In the genomic region with DNA sequence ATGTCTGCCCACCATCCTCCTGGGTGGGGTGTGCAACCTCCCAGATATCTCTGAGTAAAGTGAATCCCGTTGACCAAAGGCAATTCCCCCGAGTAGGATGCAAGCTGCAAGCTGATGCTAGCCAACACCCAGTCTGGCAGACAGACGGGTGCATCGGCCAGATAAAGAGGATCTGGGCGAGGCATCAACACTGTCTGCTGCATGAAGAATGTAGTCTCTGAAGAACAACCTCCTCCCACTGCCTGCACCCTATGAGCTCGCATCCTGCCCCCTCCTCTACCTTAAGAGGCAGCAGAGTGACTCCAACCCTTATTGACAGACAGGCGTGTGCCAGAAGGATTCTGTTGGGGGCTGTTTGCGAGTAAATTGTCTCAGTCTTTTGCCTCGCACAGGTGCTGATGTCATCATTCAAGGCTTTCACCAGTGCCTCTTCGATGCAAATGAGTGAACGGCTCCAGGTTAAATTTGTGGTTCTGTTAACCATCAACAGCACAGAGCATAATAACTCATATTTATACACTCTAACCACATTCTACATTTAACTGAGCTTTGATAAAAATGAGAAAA, we compare ENCODE assay signal across 25 cellular contexts.
DNase-seq lines count a peak whose midpoint lies in the region; ATAC-seq lines count a peak whose summit lies in the region.
"Had no signal": no experiment of that assay in that cellular context is flagged by ENCODE, and none has a peak within 500 bp of the region (broad histone marks: within the 10 kb centered on the region; RNA-seq: fewer than 3 reads in every experiment).

No MANE protein-coding gene starts in this region.

- no peak overlapping the region for H3K4me3 ChIP-seq in effector memory CD4-positive, alpha-beta T cell (ENCODE audit: insufficient read depth, low read depth, low read length, poor library complexity, severe bottlenecking)
- H3K4me3 ChIP-seq: GM12878, SK-N-MC had no signal

- no peak for ATAC-seq in activated CD8-positive, alpha-beta memory T cell treated with anti-CD3 and anti-CD28 coated beads, Interleukin-2, amount 10 ng/mL, durations not matched to agents 7 days and 5 days
- ATAC-seq in HG02885 (IDR thresholded peaks at IDR 0.05; ENCODE audit: poor library complexity, unreplicated experiment) = peak; percentile 38
- peak; percentile 79 for ATAC-seq in activated T-helper 17 cell treated with anti-CD3 and anti-CD28 coated beads, Interleukin-2, amount 50 U/mL, for 72 hours (replicated peaks)
- peak; percentile 67 to 77 for ATAC-seq in stimulated activated naive B cell treated with anti-CD40 and anti-IgM and Interleukin-4, amounts not matched to agents 10 μg/mL and 1 μg/mL and 100 μg/mL, for 72 hours (replicated peaks)
- ATAC-seq in esophagus mucosa = no peak
- ATAC-seq: foreskin keratinocyte; GM12878; naive thymus-derived CD8-positive, alpha-beta T cell had no signal

- H3K27me3 Mint-ChIP-seq in activated CD8-positive, alpha-beta memory T cell treated with anti-CD3 and anti-CD28 coated beads, Interleukin-2, amount 10 ng/mL, durations not matched to agents 7 days and 5 days = no peaks in the 10 kb centered on the region
- H3K27me3 Mint-ChIP-seq in activated T-helper 17 cell treated with anti-CD3 and anti-CD28 coated beads, Interleukin-2, amount 50 U/mL, for 72 hours = no peaks in the 10 kb centered on the region
- peaks cover 4 to 7% of the 10 kb centered on the region in 2 donors for H3K27me3 Mint-ChIP-seq in stimulated activated naive B cell treated with anti-CD40 and anti-IgM and Interleukin-4, amounts not matched to agents 10 μg/mL and 1 μg/mL and 100 μg/mL, for 72 hours

- H3K9me3 Mint-ChIP-seq in activated CD8-positive, alpha-beta memory T cell treated with anti-CD3 and anti-CD28 coated beads, Interleukin-2, amount 10 ng/mL, durations not matched to agents 7 days and 5 days (ENCODE audit: low read depth) = no peaks in the 10 kb centered on the region
- no peaks in the 10 kb centered on the region for H3K9me3 Mint-ChIP-seq in activated T-helper 17 cell treated with anti-CD3 and anti-CD28 coated beads, Interleukin-2, amount 50 U/mL, for 72 hours
- H3K9me3 Mint-ChIP-seq in stimulated activated naive B cell treated with anti-CD40 and anti-IgM and Interleukin-4, amounts not matched to agents 10 μg/mL and 1 μg/mL and 100 μg/mL, for 72 hours = peaks cover 0 to 18% of the 10 kb centered on the region in 2 donors

- no peak overlapping the region for H3K4me3 Mint-ChIP-seq in activated CD8-positive, alpha-beta memory T cell treated with anti-CD3 and anti-CD28 coated beads, Interleukin-2, amount 10 ng/mL, durations not matched to agents 7 days and 5 days
- no peak overlapping the region for H3K4me3 Mint-ChIP-seq in activated T-helper 17 cell treated with anti-CD3 and anti-CD28 coated beads, Interleukin-2, amount 50 U/mL, for 72 hours
- no peak overlapping the region for H3K4me3 Mint-ChIP-seq in stimulated activated naive B cell treated with anti-CD40 and anti-IgM and Interleukin-4, amounts not matched to agents 10 μg/mL and 1 μg/mL and 100 μg/mL, for 72 hours
- H3K4me3 Mint-ChIP-seq: memory B cell; naive thymus-derived CD8-positive, alpha-beta T cell had no signal

- no peaks in the 10 kb centered on the region for H3K36me3 ChIP-seq in effector memory CD4-positive, alpha-beta T cell (ENCODE audit: control insufficient read depth, insufficient read depth, low read length)

- no peak overlapping the region for H3K27ac Mint-ChIP-seq in activated CD8-positive, alpha-beta memory T cell treated with anti-CD3 and anti-CD28 coated beads, Interleukin-2, amount 10 ng/mL, durations not matched to agents 7 days and 5 days
- no peak overlapping the region for H3K27ac Mint-ChIP-seq in activated T-helper 17 cell treated with anti-CD3 and anti-CD28 coated beads, Interleukin-2, amount 50 U/mL, for 72 hours
- H3K27ac Mint-ChIP-seq in stimulated activated naive B cell treated with anti-CD40 and anti-IgM and Interleukin-4, amounts not matched to agents 10 μg/mL and 1 μg/mL and 100 μg/mL, for 72 hours = no peak overlapping the region
- H3K27ac Mint-ChIP-seq: memory B cell; naive thymus-derived CD8-positive, alpha-beta T cell had no signal

- no peak overlapping the region for H3K27ac ChIP-seq in effector memory CD4-positive, alpha-beta T cell (ENCODE audit: insufficient read depth, low read length, poor library complexity, severe bottlenecking)
- H3K27ac ChIP-seq: C4-2B, foreskin keratinocyte, SK-N-MC had no signal

- CTCF ChIA-PET in activated CD8-positive, alpha-beta memory T cell treated with anti-CD3 and anti-CD28 coated beads, Interleukin-2, amount 10 ng/mL, durations not matched to agents 7 days and 5 days (lab: Charles Lee) = no interaction called here

- no peaks in the 10 kb centered on the region for H3K36me3 Mint-ChIP-seq in activated CD8-positive, alpha-beta memory T cell treated with anti-CD3 and anti-CD28 coated beads, Interleukin-2, amount 10 ng/mL, durations not matched to agents 7 days and 5 days
- H3K36me3 Mint-ChIP-seq in activated T-helper 17 cell treated with anti-CD3 and anti-CD28 coated beads, Interleukin-2, amount 50 U/mL, for 72 hours (ENCODE audit: low read depth) = no peaks in the 10 kb centered on the region
- no peaks in the 10 kb centered on the region for H3K36me3 Mint-ChIP-seq in stimulated activated naive B cell treated with anti-CD40 and anti-IgM and Interleukin-4, amounts not matched to agents 10 μg/mL and 1 μg/mL and 100 μg/mL, for 72 hours
- H3K36me3 Mint-ChIP-seq: memory B cell had no signal

- H3K27me3 ChIP-seq in effector memory CD4-positive, alpha-beta T cell (replicated peaks; ENCODE audit: control insufficient read depth, insufficient read depth, low read length, poor library complexity, severe bottlenecking) = no peaks in the 10 kb centered on the region
- H3K27me3 ChIP-seq: foreskin keratinocyte had no signal

- H3K4me1 ChIP-seq in effector memory CD4-positive, alpha-beta T cell (ENCODE audit: control insufficient read depth, insufficient read depth, low read length, poor library complexity, severe bottlenecking) = no peaks in the 10 kb centered on the region
- H3K4me1 ChIP-seq: foreskin keratinocyte had no signal

- H3K9me3 ChIP-seq in effector memory CD4-positive, alpha-beta T cell (ENCODE audit: control insufficient read depth, low read length) = no peaks in the 10 kb centered on the region

- H3K4me1 Mint-ChIP-seq in activated CD8-positive, alpha-beta memory T cell treated with anti-CD3 and anti-CD28 coated beads, Interleukin-2, amount 10 ng/mL, durations not matched to agents 7 days and 5 days = peaks cover 4% of the 10 kb centered on the region
- no peaks in the 10 kb centered on the region for H3K4me1 Mint-ChIP-seq in activated T-helper 17 cell treated with anti-CD3 and anti-CD28 coated beads, Interleukin-2, amount 50 U/mL, for 72 hours
- H3K4me1 Mint-ChIP-seq in stimulated activated naive B cell treated with anti-CD40 and anti-IgM and Interleukin-4, amounts not matched to agents 10 μg/mL and 1 μg/mL and 100 μg/mL, for 72 hours = peaks cover 0 to 2% of the 10 kb centered on the region in 2 donors
- H3K4me1 Mint-ChIP-seq: memory B cell; naive thymus-derived CD8-positive, alpha-beta T cell had no signal

- DNase-seq in activated CD8-positive, alpha-beta memory T cell treated with anti-CD3 and anti-CD28 coated beads for 24 hours = peak; percentile 53
- DNase-seq in activated CD8-positive, alpha-beta memory T cell treated with anti-CD3 and anti-CD28 coated beads, Interleukin-2, amount 10 ng/mL, durations not matched to agents 7 days and 5 days = no peak
- no peak for DNase-seq in stimulated activated naive B cell treated with anti-CD40 and anti-IgM and Interleukin-4, amounts not matched to agents 10 μg/mL and 1 μg/mL and 100 μg/mL, for 72 hours
- DNase-seq in effector memory CD4-positive, alpha-beta T cell = no peak
- no peak for DNase-seq in DMS79 (lab: John Stamatoyannopoulos, UW)
- DNase-seq: activated CD8-positive, alpha-beta memory T cell treated with anti-CD3 and anti-CD28 coated beads, Interleukin-2, amount 50 U/mL, for 4 hours; activated gamma-delta T cell treated with Interleukin-2 at 50 U/mL for 16 hours; amygdala; foreskin keratinocyte; GF-D8; H7; kidney; naive thymus-derived CD8-positive, alpha-beta T cell; NCI-H1105 treated with DMSO at 0.1 percent for 48 hours; NCI-H2081 treated with DMSO at 0.1 percent for 48 hours; retina; RPMI8226; stimulated activated CD4-positive, alpha-beta T cell treated with anti-CD3 and anti-CD28 coated beads, Interleukin-12 subunit alpha, Interleukin-12 subunit beta, amount 100 ng/mL, for 4 hours had no signal

Comparison
In these comparisons a context has a peak if more than half of its experiments do, and no peak if none do; other contexts are left out.
1. ATAC-seq: peak in HG02885 (single experiment), activated T-helper 17 cell treated with anti-CD3 and anti-CD28 coated beads, Interleukin-2, amount 50 U/mL, for 72 hours (single experiment) and stimulated activated naive B cell treated with anti-CD40 and anti-IgM and Interleukin-4, amounts not matched to agents 10 μg/mL and 1 μg/mL and 100 μg/mL, for 72 hours (2 of 2); none in activated CD8-positive, alpha-beta memory T cell treated with anti-CD3 and anti-CD28 coated beads, Interleukin-2, amount 10 ng/mL, durations not matched to agents 7 days and 5 days (single experiment) and esophagus mucosa (single experiment).